8 cellular contexts compared by ENCODE assay signal in genomic region chr19:46542428-46543230, GRCh38. TPM values are rescaled to one million over a fixed set of nuclear protein-coding genes. Genes with fewer than 3 reads are reported as not detected.
DNase-seq lines count a peak whose midpoint lies in the region; ATAC-seq, FAIRE-seq and TF ChIP-seq lines count a peak whose summit lies in the region.

No MANE protein-coding gene starts in this region.

- in situ Hi-C loops in GM23248 (cut with MboI) = no loop called here

- no peaks in the 10 kb centered on the region for H3K79me2 ChIP-seq in GM23248 (ENCODE audit: insufficient read depth)

- H3K4me1 ChIP-seq in A549 = no peaks in the 10 kb centered on the region
- H3K4me1 ChIP-seq in GM23248 (ENCODE audit: insufficient read depth) = no peaks in the 10 kb centered on the region

- peaks cover 5% of the 10 kb centered on the region for H3K27me3 Mint-ChIP-seq in activated B cell treated with CpG ODN at 0.5 μM for 24 hours

- CTCF ChIA-PET in A549 (lab: Yijun Ruan, JAX) = interaction anchor here (0.6 to 43.4 kb wide), 61 partner anchors 9 to 559 kb away, joined by 3 to 1052 read pairs (median 4); partner anchors contain the start of gene CCDC8
- CTCF ChIA-PET in activated B cell treated with CpG ODN at 0.5 μM for 24 hours (lab: Charles Lee) = interaction anchor here (0.7 to 1.8 kb wide), 6 partner anchors 10 to 186 kb away, joined by 3 to 5 read pairs (median 3); no protein-coding TSS in a partner anchor

- intact Hi-C loops in activated B cell treated with CpG ODN at 0.5 μM for 24 hours (cut with micrococcal nuclease) = loop anchor here (1.0 kb wide), 2 partner anchors 13 to 147 kb away; no protein-coding TSS in a partner anchor

- peak; percentile 91 to 93 for TF ChIP-seq RAD21 in A549 (conservative IDR thresholded peaks at IDR 0.05 in 1 of 2, IDR thresholded peaks at IDR 0.05 in 1 of 2)

- H3K9ac ChIP-seq in GM23248 = no peak overlapping the region

- H3K36me3 Mint-ChIP-seq in activated B cell treated with CpG ODN at 0.5 μM for 24 hours (ENCODE audit: low read depth) = no peaks in the 10 kb centered on the region

- H3K9me2 ChIP-seq in GM23248 (ENCODE audit: insufficient read depth) = no peaks in the 10 kb centered on the region

- peak; percentile 90 to 92 for ATAC-seq in A549
- ATAC-seq in activated B cell treated with CpG ODN at 0.5 μM for 24 hours (ENCODE audit: low read depth) = peak; percentile 40
- no peak for ATAC-seq in HG03432 (IDR thresholded peaks at IDR 0.05; ENCODE audit: unreplicated experiment)

- TF ChIP-seq CTCF in A549 (IDR thresholded peaks at IDR 0.05) = peak; percentile 98
- TF ChIP-seq CTCF in activated B cell treated with CpG ODN at 0.5 μM for 24 hours (IDR thresholded peaks at IDR 0.05) = peak; percentile 59
- peak; percentile 77 for TF ChIP-seq CTCF in cardiac fibroblast (IDR thresholded peaks at IDR 0.05; ENCODE audit: low read depth, low read length)

- H3F3A ChIP-seq in GM23248 (ENCODE audit: insufficient read depth) = peaks cover 5% of the 10 kb centered on the region; the same call in 1 of the 2 replicates

- H3K4me2 ChIP-seq in A549 (no peak overlapping the region), GM23248 (ENCODE audit: unreplicated experiment) (peak overlapping the region; percentile 48)

- H3K27ac Mint-ChIP-seq in activated B cell treated with CpG ODN at 0.5 μM for 24 hours = no peak overlapping the region

- POLR2A ChIA-PET in A549 (lab: Yijun Ruan, JAX) (no interaction called here), activated B cell treated with CpG ODN at 0.5 μM for 24 hours (lab: Charles Lee) (no interaction called here)

- H3K27me3 ChIP-seq in GM23248 (replicated peaks; ENCODE audit: insufficient read depth) = no peaks in the 10 kb centered on the region

- TF ChIP-seq POLR2A in A549 (IDR thresholded peaks at IDR 0.05; ENCODE audit: low read length) = no peak

- TF ChIP-seq EP300 in A549 (IDR thresholded peaks at IDR 0.05) = no peak

- H3K9me3 ChIP-seq in A549 (no peaks in the 10 kb centered on the region), GM23248 (ENCODE audit: low read depth) (no peaks in the 10 kb centered on the region)

- no peaks in the 10 kb centered on the region for H4K20me1 ChIP-seq in GM23248 (ENCODE audit: insufficient read depth)

- WGBS in A549 (ENCODE audit: missing lambda C conversion rate) = 25% methylated on average over 15 of the region's 15 CpGs
- WGBS in GM23248 (ENCODE audit: low coverage in 1 of 2, low lambda C conversion rate in 2 of 2, missing lambda C conversion rate in 2 of 2), 2 experiments = 20 to 23% methylated on average over 15 of the region's 15 CpGs

- H3K27ac ChIP-seq in A549 (no peak overlapping the region), GM23248 (no peak overlapping the region)

- peak; percentile 69 to 94 for DNase-seq in A549 (ENCODE audit: low read depth in 1 of 2, low spot score in 1 of 2)
- peak; percentile 90 for DNase-seq in GM23248
- DNase-seq in NCI-H345 (lab: John Stamatoyannopoulos, UW) = peak; percentile 79
- DNase-seq in activated B cell treated with CpG ODN at 0.5 μM for 24 hours = peak; percentile 49
- DNase-seq in cardiac fibroblast (ENCODE audit: low read depth in 2 of 2) = peak; percentile 92 to 94
- DNase-seq in islet precursor cell = peak; percentile 93
- peak; percentile 67 for DNase-seq in stimulated activated CD4-positive, alpha-beta T cell treated with anti-CD3 and anti-CD28 coated beads, Interleukin-15, amount 100 ng/mL, for 48 hours (ENCODE audit: low read depth in 2 of 2)

- no peak overlapping the region for H3K4me3 Mint-ChIP-seq in activated B cell treated with CpG ODN at 0.5 μM for 24 hours

- peak; percentile 83 for FAIRE-seq in A549 (lab: Jason Lieb, UNC)

- peaks cover 6% of the 10 kb centered on the region for H3K4me1 Mint-ChIP-seq in activated B cell treated with CpG ODN at 0.5 μM for 24 hours

- H3K9me3 Mint-ChIP-seq in activated B cell treated with CpG ODN at 0.5 μM for 24 hours = peaks cover 4% of the 10 kb centered on the region

- H3K4me3 ChIP-seq in A549 (no peak overlapping the region), GM23248 (no peak overlapping the region), cardiac fibroblast (replicated peaks in 1 of 2; ENCODE audit: low read depth in 2 of 2, low read length in 2 of 2) (no peak overlapping the region)

- H2AFZ ChIP-seq in GM23248 = 0 out of 2 replicates have a peak overlapping the region, but pooled peaks have one; percentile 16

- H3K36me3 ChIP-seq in GM23248 (ENCODE audit: low read depth) = no peaks in the 10 kb centered on the region

TF ChIP-seq in A549, 52 proteins besides CTCF, POLR2A, EP300 and RAD21:
- peak; percentile 29 for TF ChIP-seq CHD2 (IDR thresholded peaks at IDR 0.05; ENCODE audit: low read length, partially characterized antibody)
- peak; percentile 73; the same call in 1 of the 2 replicates for TF ChIP-seq RFX5 (IDR thresholded peaks at IDR 0.05)
- no peak for TF ChIP-seq KDM5A (IDR thresholded peaks at IDR 0.05)
- peak; percentile 92 for TF ChIP-seq SMC3 (IDR thresholded peaks at IDR 0.05)
TF ChIP-seq in A549: peak in this region for 3.

RNA-seq across cellular contexts. Expression of gene PNMA8B, which starts 47.0 kb away (rescaled TPM):
- polyA plus RNA-seq in A549 (2011; rRNA removed) (not detected in 2 replicates), A549 (2017; fragmentation: RNase III; extraction: RNeasy Plus Mini Kit Qiagen cat#74134 plus additional on column Dnase treatment) (not detected in 3 replicates), GM23248 (2016; fragmentation: Nextera tagmentation; extraction: Ambion mirVana) (0.13 and 0.20 TPM in 2 replicates)
- not detected in 2 replicates for polyA plus RNA-seq in A549 (2012; cell fraction: cytosol; rRNA removed)
- polyA plus RNA-seq in A549 (2012; cell fraction: nucleus; rRNA removed) = not detected in 2 replicates
- not detected in 2 replicates for polyA minus RNA-seq in A549 (2011; rRNA and poly(A)+ RNA removed)
- total RNA-seq in GM23248 (2014; rRNA removed; shearing (Covaris generic)) = 0.25 and 0.65 TPM in 2 replicates
- total RNA-seq in activated B cell treated with CpG ODN at 0.5 μM for 24 hours = 0.04 TPM in 1 of 2 replicates, not detected in the other

RNA-seq across cellular contexts. Expression of gene CALM3, which starts 58.5 kb away (rescaled TPM):
- polyA plus RNA-seq in A549 (2011; rRNA removed) (321 and 548 TPM in 2 replicates), A549 (2017; fragmentation: RNase III; extraction: RNeasy Plus Mini Kit Qiagen cat#74134 plus additional on column Dnase treatment) (303 to 327 TPM (median 313 TPM) in 3 replicates), GM23248 (2016; fragmentation: Nextera tagmentation; extraction: Ambion mirVana) (217 and 225 TPM in 2 replicates)
- polyA plus RNA-seq in A549 (2012; cell fraction: cytosol; rRNA removed) = 348 and 411 TPM in 2 replicates
- polyA plus RNA-seq in A549 (2012; cell fraction: nucleus; rRNA removed) = 212 and 267 TPM in 2 replicates
- polyA minus RNA-seq in A549 (2011; rRNA and poly(A)+ RNA removed) = 142 and 171 TPM in 2 replicates
- total RNA-seq in GM23248 (2014; rRNA removed; shearing (Covaris generic)) = 229 and 271 TPM in 2 replicates
- 174 and 200 TPM in 2 replicates for total RNA-seq in activated B cell treated with CpG ODN at 0.5 μM for 24 hours
